ENCODE assay signal across 8 cellular contexts in genomic region chr1:61043010-61043820, GRCh38.
DNase-seq lines count a peak whose midpoint lies in the region; ATAC-seq lines count a peak whose summit lies in the region.

No MANE protein-coding gene starts in this region.

- DNase-seq in EH (ENCODE audit: low read depth) (peak; percentile 70), NCI-H69 (lab: John Stamatoyannopoulos, UW) (peak; percentile 85), activated T-cell treated with anti-CD3 and anti-CD28 coated beads for 24 hours (ENCODE audit: low read depth) (peak; percentile 78), epidermal melanocyte (ENCODE audit: insufficient read length, low spot score) (peak; percentile 83), middle frontal gyrus (ENCODE audit: extremely low spot score, low spot score) (peak; percentile 43), RKO (ENCODE audit: low spot score) (no peak)
- peak; percentile 58 to 64 for DNase-seq in stimulated activated CD8-positive, alpha-beta memory T cell treated with anti-CD3 and anti-CD28 coated beads, Interleukin-15, amount 100 ng/mL, for 4 hours (ENCODE audit: low read depth in 2 of 2)

- ATAC-seq in HG02885 (IDR thresholded peaks at IDR 0.05; ENCODE audit: poor library complexity, unreplicated experiment), result peak; percentile 47
